17 cellular contexts compared by ENCODE assay signal in genomic region chr10:62761115-62761514, GRCh38. TPM values are rescaled to one million over a fixed set of nuclear protein-coding genes. Genes with fewer than 3 reads are reported as not detected.
DNase-seq lines count a peak whose midpoint lies in the region; ATAC-seq and TF ChIP-seq lines count a peak whose summit lies in the region.
"Had no signal": no experiment of that assay in that cellular context is flagged by ENCODE, and none has a peak within 500 bp of the region (broad histone marks: within the 10 kb centered on the region; RNA-seq: fewer than 3 reads in every experiment).

No MANE protein-coding gene starts in this region.

- BruUV-seq in PC-3 (replicated peaks; lab: Mats Ljungman, UMichigan) = no TSS peak

- peak overlapping the region; percentile 10; the same call in 1 of the 2 replicates for H3K4me2 ChIP-seq in PC-3 (ENCODE audit: low read length)

- H3K79me2 ChIP-seq in PC-3 (ENCODE audit: low read length) = no peaks in the 10 kb centered on the region

- H3K9me2 ChIP-seq in PC-3 (replicated peaks; ENCODE audit: low read length) = peaks cover 4% of the 10 kb centered on the region; the same call in 1 of the 2 replicates

- H3F3A ChIP-seq in PC-3 (ENCODE audit: low read length, unreplicated experiment) = no peaks in the 10 kb centered on the region

- no peak for TF ChIP-seq CTCF in activated CD8-positive, alpha-beta T cell treated with anti-CD3 and anti-CD28 coated beads for 36 hours (IDR thresholded peaks at IDR 0.05)
- no peak for TF ChIP-seq CTCF in PC-3 (conservative IDR thresholded peaks at IDR 0.05; ENCODE audit: low read depth, low read length)

- H3K9me3 ChIP-seq in PC-3 (ENCODE audit: low read length) = no peaks in the 10 kb centered on the region
- H3K9me3 ChIP-seq: colonic mucosa had no signal

- no peaks in the 10 kb centered on the region for H4K20me1 ChIP-seq in PC-3 (ENCODE audit: low read length)

- peaks cover 12% of the 10 kb centered on the region for H3K4me1 ChIP-seq in PC-3 (ENCODE audit: insufficient read depth, low read length)
- H3K4me1 ChIP-seq: colonic mucosa had no signal

- peaks cover 27% of the 10 kb centered on the region for H3K4me1 Mint-ChIP-seq in activated CD8-positive, alpha-beta T cell treated with anti-CD3 and anti-CD28 coated beads for 36 hours (ENCODE audit: low read depth)
- peaks cover 21% of the 10 kb centered on the region for H3K4me1 Mint-ChIP-seq in activated CD8-positive, alpha-beta T cell treated with anti-CD3 and anti-CD28 coated beads, Interleukin-2, amount 10 ng/mL, durations not matched to agents 7 days and 5 days (ENCODE audit: low read depth)
- H3K4me1 Mint-ChIP-seq: mesothelial cell of epicardium had no signal

- H3K27ac ChIP-seq in PC-3 (ENCODE audit: low read length) = no peak overlapping the region
- H3K27ac ChIP-seq: colonic mucosa, GM23248 had no signal

- CTCF ChIA-PET in activated CD8-positive, alpha-beta T cell treated with anti-CD3 and anti-CD28 coated beads for 36 hours (lab: Charles Lee) = interaction anchor here (0.9 to 2.8 kb wide), 6 partner anchors 9 to 79 kb away, joined by 3 to 15 read pairs (median 5); no protein-coding TSS in a partner anchor
- CTCF ChIA-PET in activated CD8-positive, alpha-beta T cell treated with anti-CD3 and anti-CD28 coated beads, Interleukin-2, amount 10 ng/mL, durations not matched to agents 7 days and 5 days (lab: Charles Lee) = interaction anchor here (1.1 kb wide), 1 partner anchor 151 kb away, joined by 3 read pairs; no protein-coding TSS in a partner anchor
- CTCF ChIA-PET in PC-3 (lab: Charles Lee) = interaction anchor here (0.6 kb wide), 1 partner anchor 57 kb away, joined by 10 read pairs; no protein-coding TSS in a partner anchor

- H3K9me3 Mint-ChIP-seq in activated CD8-positive, alpha-beta T cell treated with anti-CD3 and anti-CD28 coated beads for 36 hours = no peaks in the 10 kb centered on the region
- no peaks in the 10 kb centered on the region for H3K9me3 Mint-ChIP-seq in activated CD8-positive, alpha-beta T cell treated with anti-CD3 and anti-CD28 coated beads, Interleukin-2, amount 10 ng/mL, durations not matched to agents 7 days and 5 days (ENCODE audit: insufficient read depth)
- H3K9me3 Mint-ChIP-seq: CD4-positive, alpha-beta memory T cell; mesothelial cell of epicardium had no signal

- peak; percentile 42 for DNase-seq in activated CD8-positive, alpha-beta T cell treated with anti-CD3 and anti-CD28 coated beads for 36 hours
- no peak for DNase-seq in activated CD8-positive, alpha-beta T cell treated with anti-CD3 and anti-CD28 coated beads, Interleukin-2, amount 10 ng/mL, durations not matched to agents 7 days and 5 days
- DNase-seq in PC-3 (peak; percentile 76), glomerular endothelial cell (ENCODE audit: extremely low read depth, low read depth, low spot score) (peak; percentile 14), NCI-H526 treated with DMSO at 0.1 percent for 48 hours (lab: John Stamatoyannopoulos, UW) (no peak), nucleus accumbens (lab: John Stamatoyannopoulos, UW) (no peak)
- DNase-seq: CD4-positive, alpha-beta memory T cell; colonic mucosa; EL; glutamatergic neuron; GM23248; NCI-H2029; NCI-H524; stimulated activated naive CD4-positive, alpha-beta T cell had no signal

- POLR2A ChIA-PET in activated CD8-positive, alpha-beta T cell treated with anti-CD3 and anti-CD28 coated beads for 36 hours (lab: Charles Lee) = interaction anchor here (1.3 to 2.6 kb wide), 2 partner anchors 12 to 258 kb away, joined by 3 to 7 read pairs; no protein-coding TSS in a partner anchor
- POLR2A ChIA-PET in activated CD8-positive, alpha-beta T cell treated with anti-CD3 and anti-CD28 coated beads, Interleukin-2, amount 10 ng/mL, durations not matched to agents 7 days and 5 days (lab: Charles Lee) = interaction anchor here (1.0 kb wide), 1 partner anchor 11 kb away, joined by 3 read pairs; no protein-coding TSS in a partner anchor
- POLR2A ChIA-PET in PC-3 (lab: Charles Lee; ENCODE audit: unreplicated experiment) = interaction anchor here (0.6 kb wide), 1 partner anchor 1442 kb away, joined by 4 read pairs; no protein-coding TSS in a partner anchor

- 0 out of 2 replicates have a peak overlapping the region, but pooled peaks have one; percentile 2 for H2AFZ ChIP-seq in PC-3 (ENCODE audit: low read length)
- H2AFZ ChIP-seq: GM23248 had no signal

- H3K4me3 Mint-ChIP-seq in activated CD8-positive, alpha-beta T cell treated with anti-CD3 and anti-CD28 coated beads for 36 hours = no peak overlapping the region
- no peak overlapping the region for H3K4me3 Mint-ChIP-seq in activated CD8-positive, alpha-beta T cell treated with anti-CD3 and anti-CD28 coated beads, Interleukin-2, amount 10 ng/mL, durations not matched to agents 7 days and 5 days
- H3K4me3 Mint-ChIP-seq: CD4-positive, alpha-beta memory T cell; mesothelial cell of epicardium had no signal

- no peak overlapping the region for H3K4me3 ChIP-seq in PC-3 (ENCODE audit: low read length)
- H3K4me3 ChIP-seq: colonic mucosa, GM23248 had no signal

- peak; percentile 76 for ATAC-seq in activated CD8-positive, alpha-beta T cell treated with anti-CD3 and anti-CD28 coated beads for 36 hours
- ATAC-seq in activated CD8-positive, alpha-beta T cell treated with anti-CD3 and anti-CD28 coated beads, Interleukin-2, amount 10 ng/mL, durations not matched to agents 7 days and 5 days = no peak
- ATAC-seq in GM18868 (IDR thresholded peaks at IDR 0.05; ENCODE audit: unreplicated experiment) = peak; percentile 62
- ATAC-seq in PC-3 = peak; percentile 30
- ATAC-seq in HG02973 (IDR thresholded peaks at IDR 0.05; ENCODE audit: unreplicated experiment) = no peak

- intact Hi-C loops in activated CD8-positive, alpha-beta T cell treated with anti-CD3 and anti-CD28 coated beads for 36 hours (cut with micrococcal nuclease) = no loop called here
- intact Hi-C loops in PC-3 (cut with micrococcal nuclease) = no loop called here

- no peaks in the 10 kb centered on the region for H3K27me3 ChIP-seq in PC-3 (ENCODE audit: low read length)
- H3K27me3 ChIP-seq: colonic mucosa had no signal

- no peaks in the 10 kb centered on the region for H3K36me3 Mint-ChIP-seq in activated CD8-positive, alpha-beta T cell treated with anti-CD3 and anti-CD28 coated beads for 36 hours (ENCODE audit: low read depth)
- H3K36me3 Mint-ChIP-seq in activated CD8-positive, alpha-beta T cell treated with anti-CD3 and anti-CD28 coated beads, Interleukin-2, amount 10 ng/mL, durations not matched to agents 7 days and 5 days (ENCODE audit: low read depth) = no peaks in the 10 kb centered on the region
- H3K36me3 Mint-ChIP-seq: CD4-positive, alpha-beta memory T cell; mesothelial cell of epicardium had no signal

- no peak overlapping the region for H3K9ac ChIP-seq in PC-3 (ENCODE audit: low read length)
- H3K9ac ChIP-seq: GM23248 had no signal

- H3K27ac Mint-ChIP-seq in activated CD8-positive, alpha-beta T cell treated with anti-CD3 and anti-CD28 coated beads for 36 hours = peak overlapping the region; percentile 2
- H3K27ac Mint-ChIP-seq in activated CD8-positive, alpha-beta T cell treated with anti-CD3 and anti-CD28 coated beads, Interleukin-2, amount 10 ng/mL, durations not matched to agents 7 days and 5 days = no peak overlapping the region
- H3K27ac Mint-ChIP-seq: CD4-positive, alpha-beta memory T cell; mesothelial cell of epicardium had no signal

- H3K36me3 ChIP-seq in PC-3 (ENCODE audit: low read depth, low read length) = no peaks in the 10 kb centered on the region
- H3K36me3 ChIP-seq: colonic mucosa had no signal

- no peaks in the 10 kb centered on the region for H3K27me3 Mint-ChIP-seq in activated CD8-positive, alpha-beta T cell treated with anti-CD3 and anti-CD28 coated beads for 36 hours
- no peaks in the 10 kb centered on the region for H3K27me3 Mint-ChIP-seq in activated CD8-positive, alpha-beta T cell treated with anti-CD3 and anti-CD28 coated beads, Interleukin-2, amount 10 ng/mL, durations not matched to agents 7 days and 5 days (ENCODE audit: low read depth)
- H3K27me3 Mint-ChIP-seq: CD4-positive, alpha-beta memory T cell had no signal

RNA-seq across cellular contexts. Expression of gene ADO, which starts 43.4 kb away (rescaled TPM):
- 10 to 100 TPM; 28.0 to 28.9 TPM for total RNA-seq in activated CD8-positive, alpha-beta T cell treated with anti-CD3 and anti-CD28 coated beads for 36 hours
- 10 to 100 TPM; 22.2 to 22.6 TPM for total RNA-seq in activated CD8-positive, alpha-beta T cell treated with anti-CD3 and anti-CD28 coated beads, Interleukin-2, amount 10 ng/mL, durations not matched to agents 7 days and 5 days
- total RNA-seq in PC-3 (2014; rRNA removed) (107 and 129 TPM in 2 replicates), glomerular endothelial cell (18.1 and 20.8 TPM in 2 replicates)

RNA-seq across cellular contexts. Expression of gene EGR2, which starts 55.1 kb away (rescaled TPM):
- total RNA-seq in activated CD8-positive, alpha-beta T cell treated with anti-CD3 and anti-CD28 coated beads for 36 hours = 10 to 100 TPM; 45.6 to 46.6 TPM
- total RNA-seq in activated CD8-positive, alpha-beta T cell treated with anti-CD3 and anti-CD28 coated beads, Interleukin-2, amount 10 ng/mL, durations not matched to agents 7 days and 5 days = 1 to 10 TPM in 1 of 2 experiments, under 1 TPM in 1; 0.50 to 1.3 TPM
- total RNA-seq in PC-3 (2014; rRNA removed) = 2.7 and 2.8 TPM in 2 replicates
- 0.06 TPM in 1 of 2 replicates, not detected in the other for total RNA-seq in glomerular endothelial cell

Comparison
In these comparisons a context has a peak if more than half of its experiments do, and no peak if none do; other contexts are left out.
1. ATAC-seq: peak in activated CD8-positive, alpha-beta T cell treated with anti-CD3 and anti-CD28 coated beads for 36 hours (single experiment), GM18868 (single experiment) and PC-3 (single experiment); none in activated CD8-positive, alpha-beta T cell treated with anti-CD3 and anti-CD28 coated beads, Interleukin-2, amount 10 ng/mL, durations not matched to agents 7 days and 5 days (single experiment) and HG02973 (single experiment).
2. DNase-seq: peak in activated CD8-positive, alpha-beta T cell treated with anti-CD3 and anti-CD28 coated beads for 36 hours (single experiment), PC-3 (single experiment) and glomerular endothelial cell (single experiment); none in activated CD8-positive, alpha-beta T cell treated with anti-CD3 and anti-CD28 coated beads, Interleukin-2, amount 10 ng/mL, durations not matched to agents 7 days and 5 days (single experiment), NCI-H526 treated with DMSO at 0.1 percent for 48 hours (single experiment) and nucleus accumbens (0 of 56).
3. RNA of gene EGR2, which starts 55.1 kb away (total RNA-seq): 45.6 to 46.6 TPM in activated CD8-positive, alpha-beta T cell treated with anti-CD3 and anti-CD28 coated beads for 36 hours; 2.7 to 2.8 TPM in PC-3, 0.50 to 1.3 TPM in activated CD8-positive, alpha-beta T cell treated with anti-CD3 and anti-CD28 coated beads, Interleukin-2, amount 10 ng/mL, durations not matched to agents 7 days and 5 days and 0.06 TPM in glomerular endothelial cell; every median in the first group is over 10 times any median in the second.